ENCODE assay signal across 28 cellular contexts in the genomic region with DNA sequence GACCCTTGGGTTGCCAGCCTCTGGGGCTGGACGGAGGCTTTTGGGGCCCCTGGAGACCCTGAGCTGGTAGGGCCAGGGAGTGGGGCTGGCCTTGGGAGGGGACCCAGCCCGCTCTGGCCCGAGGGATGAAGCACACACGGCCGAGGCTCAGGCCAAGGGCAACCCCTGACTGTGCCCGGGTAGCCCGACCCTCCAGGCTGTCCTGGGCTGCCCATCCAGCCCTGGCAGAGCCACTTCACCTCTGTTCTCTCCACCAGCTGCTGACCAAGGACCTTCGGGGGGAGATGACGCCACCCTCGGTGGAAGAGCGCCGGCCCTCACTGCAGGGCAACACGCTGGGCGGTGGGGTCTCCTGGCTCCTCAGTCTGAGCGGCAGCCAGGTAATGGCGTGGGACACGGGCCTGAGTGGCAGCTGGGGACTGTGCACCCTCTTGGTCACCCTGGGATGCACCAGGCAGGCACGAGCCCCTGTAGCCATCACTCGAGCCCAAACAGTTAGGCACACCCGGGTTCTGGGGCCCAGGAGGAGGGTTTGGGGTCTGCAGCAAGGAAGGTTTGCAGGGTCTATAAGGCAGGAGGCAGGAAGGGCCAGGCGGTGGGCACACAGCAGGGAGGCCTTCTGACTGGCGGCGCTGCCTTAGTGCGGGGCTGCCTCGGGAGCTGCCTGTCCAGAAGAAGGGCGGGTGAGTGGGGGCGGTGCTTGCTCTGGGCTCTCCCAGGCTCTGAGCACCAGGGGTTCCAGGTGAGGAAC. TPM values are rescaled to one million over a fixed set of nuclear protein-coding genes. Genes with fewer than 3 reads are reported as not detected.
A peak's percentile ranks its signal among the peaks of the same experiment; 100 is the strongest.
DNase-seq lines count a peak whose midpoint lies in the region; ATAC-seq and TF ChIP-seq lines count a peak whose summit lies in the region.
"Had no signal": no experiment of that assay in that cellular context is flagged by ENCODE, and none has a peak within 500 bp of the region (broad histone marks: within the 10 kb centered on the region; RNA-seq: fewer than 3 reads in every experiment).

No MANE protein-coding gene starts in this region.

- H3K79me2 ChIP-seq in mammary epithelial cell (ENCODE audit: insufficient read depth, low read length), result no peaks in the 10 kb centered on the region

- H3K9me3 ChIP-seq in sigmoid colon (no peaks in the 10 kb centered on the region), mammary epithelial cell (replicated peaks; ENCODE audit: insufficient read depth, low read length) (no peaks in the 10 kb centered on the region)
- H3K9me3 ChIP-seq: body of pancreas, SK-N-SH had no signal

- H3K4me1 ChIP-seq in sigmoid colon (no peaks in the 10 kb centered on the region), mammary epithelial cell (ENCODE audit: insufficient read depth, low read length) (peaks cover 14% of the 10 kb centered on the region)
- H3K4me1 ChIP-seq: body of pancreas had no signal

- no peak for ATAC-seq in activated CD4-positive, CD25-positive, alpha-beta regulatory T cell treated with anti-CD3 and anti-CD28 coated beads, Interleukin-2, amount 50 U/mL, for 24 hours
- peak; percentile 19 for ATAC-seq in left colon
- no peak for ATAC-seq in HG03039 (IDR thresholded peaks at IDR 0.05; ENCODE audit: unreplicated experiment)
- ATAC-seq: activated naive CD4-positive, alpha-beta T cell treated with anti-CD3 and anti-CD28 coated beads, Interleukin-2, amount 50 U/mL, for 72 hours; activated T-cell treated with anti-CD3 and anti-CD28 coated beads, Interleukin-2, amount 50 U/mL, for 72 hours; body of pancreas; Panc1 had no signal

- no peaks in the 10 kb centered on the region for H3K4me1 Mint-ChIP-seq in chondrocyte (ENCODE audit: low read depth)
- H3K4me1 Mint-ChIP-seq: naive B cell had no signal

- intact Hi-C loops in left colon (cut with DNase I, micrococcal nuclease) (no loop called here), sigmoid colon (cut with DNase I) (no loop called here), mammary epithelial cell (cut with micrococcal nuclease) (no loop called here)

- H3K36me3 Mint-ChIP-seq in chondrocyte (ENCODE audit: low read depth), result no peaks in the 10 kb centered on the region
- H3K36me3 Mint-ChIP-seq: activated naive CD4-positive, alpha-beta T cell treated with anti-CD3 and anti-CD28 coated beads, Interleukin-2, amount 50 U/mL, for 72 hours; naive B cell had no signal

- no peak overlapping the region for H3K27ac Mint-ChIP-seq in chondrocyte (ENCODE audit: unreplicated experiment)
- H3K27ac Mint-ChIP-seq: activated naive CD4-positive, alpha-beta T cell treated with anti-CD3 and anti-CD28 coated beads, Interleukin-2, amount 50 U/mL, for 72 hours; activated T-cell treated with anti-CD3 and anti-CD28 coated beads, Interleukin-2, amount 50 U/mL, for 72 hours; naive B cell; T-helper 2 cell treated with Interferon-gamma antibody and Interleukin-4, amounts not matched to agents 5 μg/mL and 100 μg/mL, for 36 hours had no signal

- no peak overlapping the region for H3K4me3 Mint-ChIP-seq in chondrocyte (ENCODE audit: unreplicated experiment)
- H3K4me3 Mint-ChIP-seq: activated T-cell treated with anti-CD3 and anti-CD28 coated beads, Interleukin-2, amount 50 U/mL, for 72 hours; naive B cell; T-helper 2 cell treated with Interferon-gamma antibody and Interleukin-4, amounts not matched to agents 5 μg/mL and 100 μg/mL, for 36 hours had no signal

- BruUV-seq in mammary epithelial cell (replicated peaks; lab: Mats Ljungman, UMichigan), result no TSS peak

- H3K27me3 ChIP-seq in sigmoid colon (no peaks in the 10 kb centered on the region), mammary epithelial cell (ENCODE audit: insufficient read depth, low read length) (no peaks in the 10 kb centered on the region)
- H3K27me3 ChIP-seq: body of pancreas had no signal

- H3K9ac ChIP-seq in mammary epithelial cell (ENCODE audit: insufficient read depth, low read length), result no peak overlapping the region
- H3K9ac ChIP-seq: KMS-11, SK-N-SH had no signal

- peak; percentile 21 for DNase-seq in activated CD4-positive, CD25-positive, alpha-beta regulatory T cell treated with anti-CD3 and anti-CD28 coated beads, Interleukin-2, amount 50 U/mL, for 72 hours
- peak; percentile 88 for DNase-seq in chondrocyte (ENCODE audit: low spot score)
- DNase-seq in left colon, result peak; percentile 31 to 41
- peak; percentile 54 for DNase-seq in sigmoid colon
- no peak for DNase-seq in SHP77 (lab: John Stamatoyannopoulos, UW)
- DNase-seq in mammary epithelial cell, result no peak
- DNase-seq: activated CD4-positive, CD25-positive, alpha-beta regulatory T cell; activated T-cell treated with anti-CD3 and anti-CD28 coated beads, Interleukin-2, amount 50 U/mL, for 72 hours; AML-193; COR-L47; DND-41; naive B cell; NCI-H1048; NCI-H2081; SK-N-SH; stimulated activated CD4-positive, alpha-beta T cell treated with anti-CD3 and anti-CD28 coated beads, Interleukin-4, amount 100 ng/mL, for 4 hours had no signal

- no peaks in the 10 kb centered on the region for H4K20me1 ChIP-seq in mammary epithelial cell (ENCODE audit: insufficient read depth, low read length)

- dilution Hi-C loops in mammary epithelial cell (cut with HindIII; ENCODE audit: low sequenced_read_pairs), result no loop called here

- no peak for TF ChIP-seq EP300 in sigmoid colon (IDR thresholded peaks at IDR 0.05)

- TF ChIP-seq CTCF in chondrocyte (IDR thresholded peaks at IDR 0.05) (no peak), sigmoid colon (IDR thresholded peaks at IDR 0.05) (no peak), mammary epithelial cell (conservative IDR thresholded peaks at IDR 0.05 in 1 of 2, IDR thresholded peaks at IDR 0.05 in 1 of 2; ENCODE audit: extremely low read depth in 1 of 2, insufficient read depth in 1 of 2, low read depth in 1 of 2, low read length in 2 of 2) (no peak)

- no peak for TF ChIP-seq POLR2A in sigmoid colon (IDR thresholded peaks at IDR 0.05)

- WGBS in sigmoid colon, 2 donors, result 58 to 81% methylated on average over 27 of the region's 27 CpGs
- 85% methylated on average over 10 of the region's 27 CpGs for WGBS in mammary epithelial cell (ENCODE audit: low coverage, missing lambda C conversion rate)

- H3K36me3 ChIP-seq in sigmoid colon (no peaks in the 10 kb centered on the region), mammary epithelial cell (ENCODE audit: insufficient read depth, low read length) (no peaks in the 10 kb centered on the region)

- H2AFZ ChIP-seq in mammary epithelial cell (ENCODE audit: low read depth, low read length), result no peak overlapping the region

- H3K4me2 ChIP-seq in mammary epithelial cell (ENCODE audit: insufficient read depth, low read depth, low read length), result no peak overlapping the region
- H3K4me2 ChIP-seq: KMS-11, SK-N-SH, smooth muscle cell had no signal

- H3K27ac ChIP-seq in sigmoid colon (no peak overlapping the region), mammary epithelial cell (ENCODE audit: insufficient read depth, low read depth, low read length) (no peak overlapping the region)
- H3K27ac ChIP-seq: 22Rv1, body of pancreas, KMS-11 had no signal

- CTCF ChIA-PET in mammary epithelial cell (lab: Charles Lee; ENCODE audit: low non-redundant PET), result no interaction called here

- H3K9me3 Mint-ChIP-seq in chondrocyte (ENCODE audit: low read depth), result no peaks in the 10 kb centered on the region
- H3K9me3 Mint-ChIP-seq: activated naive CD4-positive, alpha-beta T cell treated with anti-CD3 and anti-CD28 coated beads, Interleukin-2, amount 50 U/mL, for 72 hours; activated T-cell treated with anti-CD3 and anti-CD28 coated beads, Interleukin-2, amount 50 U/mL, for 72 hours; naive B cell; T-helper 2 cell treated with Interferon-gamma antibody and Interleukin-4, amounts not matched to agents 5 μg/mL and 100 μg/mL, for 36 hours had no signal

- peaks cover 2% of the 10 kb centered on the region for H3K27me3 Mint-ChIP-seq in chondrocyte (ENCODE audit: low read depth)

- in situ Hi-C loops in mammary epithelial cell (cut with MboI; ENCODE audit: low sequenced_read_pairs in 2 of 2), result no loop called here

- no peak overlapping the region for H3K4me3 ChIP-seq in sigmoid colon
- H3K4me3 ChIP-seq in mammary epithelial cell (replicated peaks in 1 of 3; ENCODE audit: insufficient read depth in 1 of 3, low read depth in 2 of 3, low read length in 3 of 3), result no peak overlapping the region
- H3K4me3 ChIP-seq: body of pancreas, smooth muscle cell had no signal

RNA-seq across cellular contexts. Expression of a gene that starts 19.7 kb away (rescaled TPM):
- total RNA-seq in chondrocyte (not detected in 3 replicates), left colon (10 to 100 TPM in 1 of 2 donors, 1 to 10 TPM in 1; 9.4 to 60.8 TPM), sigmoid colon (under 1 TPM in 3 of 4 donors, not detected in 1; 0.14 to 0.83 (median 0.36) TPM), mammary epithelial cell (under 1 TPM in 1 of 2 donors, not detected in 1; 0.09 TPM)
- polyA plus RNA-seq in sigmoid colon (10 to 100 TPM in 1 of 3 donors, 1 to 10 TPM in 2; 6.2 to 24.6 (median 8.1) TPM), mammary epithelial cell (not detected)
- polyA minus RNA-seq in mammary epithelial cell, result not detected
- total RNA-seq: activated naive CD4-positive, alpha-beta T cell treated with anti-CD3 and anti-CD28 coated beads, Interleukin-2, amount 50 U/mL, for 72 hours; H4; HT-29; lung microvascular endothelial cell had no signal
- polyA plus RNA-seq: SK-N-SH had no signal

RNA-seq across cellular contexts. Expression of a gene that starts 33.1 kb away (rescaled TPM):
- total RNA-seq in chondrocyte, result 0.28 to 0.60 TPM (median 0.60 TPM) in 3 replicates
- 1 to 10 TPM; 5.7 to 5.8 TPM for total RNA-seq in left colon
- 1 to 10 TPM; 1.3 to 2.7 (median 2.3) TPM for total RNA-seq in sigmoid colon
- 1 to 10 TPM in 2 of 3 donors, under 1 TPM in 1; 0.60 to 4.2 (median 1.4) TPM for polyA plus RNA-seq in sigmoid colon
- under 1 TPM; 0.19 to 0.67 TPM for total RNA-seq in mammary epithelial cell
- 0.02 TPM for polyA plus RNA-seq in mammary epithelial cell
- polyA minus RNA-seq in mammary epithelial cell, result not detected
- total RNA-seq: HT-29 had no signal

Comparison
In these comparisons a context has a peak if more than half of its experiments do, and no peak if none do; other contexts are left out.
1. DNase-seq: peak in activated CD4-positive, CD25-positive, alpha-beta regulatory T cell treated with anti-CD3 and anti-CD28 coated beads, Interleukin-2, amount 50 U/mL, for 72 hours (single experiment), chondrocyte (single experiment), left colon (2 of 2) and sigmoid colon (single experiment); none in SHP77 (0 of 2) and mammary epithelial cell (single experiment).